Comparison of ENCODE assay signal across 29 cellular contexts in genomic region chr1:198467342-198467741, GRCh38.
DNase-seq lines count a peak whose midpoint lies in the region; ATAC-seq and TF ChIP-seq lines count a peak whose summit lies in the region.
"Had no signal": no experiment of that assay in that cellular context is flagged by ENCODE, and none has a peak within 500 bp of the region (broad histone marks: within the 10 kb centered on the region; RNA-seq: fewer than 3 reads in every experiment).

No MANE protein-coding gene starts in this region.

- H4K20me1 ChIP-seq in osteoblast (ENCODE audit: insufficient read depth, low read length), result no peaks in the 10 kb centered on the region

- H3K4me2 ChIP-seq in osteoblast (ENCODE audit: insufficient read depth, low read length), result no peak overlapping the region
- H3K4me2 ChIP-seq: A549 had no signal

- H3K27me3 ChIP-seq in osteoblast (ENCODE audit: insufficient read depth, low read length) (no peaks in the 10 kb centered on the region), suprapubic skin (no peaks in the 10 kb centered on the region)
- H3K27me3 ChIP-seq: ascending aorta, heart left ventricle had no signal

- ATAC-seq in sciatic nerve (no peak), HG02852 (IDR thresholded peaks at IDR 0.05; ENCODE audit: unreplicated experiment) (no peak), HG03280 (IDR thresholded peaks at IDR 0.05; ENCODE audit: unreplicated experiment) (no peak)
- ATAC-seq: A549; activated T-cell treated with anti-CD3 and anti-CD28 coated beads, Interleukin-2, amount 50 U/mL, for 72 hours; effector memory CD8-positive, alpha-beta T cell; heart left ventricle; naive thymus-derived CD4-positive, alpha-beta T cell had no signal

- no peak for TF ChIP-seq POLR2A in suprapubic skin (IDR thresholded peaks at IDR 0.05)

- intact Hi-C loops in sciatic nerve (cut with DNase I), result no loop called here

- H3K9me3 ChIP-seq in osteoblast (ENCODE audit: low read depth, low read length), result no peaks in the 10 kb centered on the region
- H3K9me3 ChIP-seq in suprapubic skin, result no peaks in the 10 kb centered on the region
- H3K9me3 ChIP-seq: A549, ascending aorta, heart left ventricle had no signal

- H3K4me3 ChIP-seq in AG10803 (ENCODE audit: low read length) (no peak overlapping the region), osteoblast (ENCODE audit: insufficient read depth, low read length) (no peak overlapping the region), suprapubic skin (no peak overlapping the region)
- H3K4me3 ChIP-seq: A549, ascending aorta, heart left ventricle, K562 had no signal

- DNase-seq in AG10803 (ENCODE audit: low read depth) (peak; percentile 42), NCI-H1048 (lab: John Stamatoyannopoulos, UW) (peak; percentile 83), osteoblast (ENCODE audit: insufficient read length, low spot score, missing footprints) (no peak), sciatic nerve (ENCODE audit: low spot score) (no peak), suprapubic skin (ENCODE audit: low spot score in 2 of 2) (no peak)
- DNase-seq: activated CD4-positive, alpha-beta memory T cell treated with anti-CD3 and anti-CD28 coated beads for 36 hours; activated CD4-positive, CD25-positive, alpha-beta regulatory T cell treated with anti-CD3 and anti-CD28 coated beads, Interleukin-2, amount 50 U/mL, for 72 hours; activated T-cell treated with anti-CD3 and anti-CD28 coated beads, Interleukin-2, amount 50 U/mL, for 72 hours; AML-193; Calu3; CD4-positive, CD25-positive, alpha-beta regulatory T cell; cortex of kidney; DND-41; effector memory CD8-positive, alpha-beta T cell; GOT3; heart left ventricle; kidney; MM.1S; naive thymus-derived CD4-positive, alpha-beta T cell; NCI-H1417; NCI-H2081 treated with DMSO at 0.1 percent for 48 hours; stimulated activated naive CD4-positive, alpha-beta T cell treated with Interleukin-2 at 50 U/mL for 16 hours; T-helper 2 cell had no signal

- WGBS in suprapubic skin, result 58% methylated on average over 2 of the region's 2 CpGs

- H3K4me1 ChIP-seq in osteoblast (ENCODE audit: insufficient read depth, low read length) (peaks cover 21% of the 10 kb centered on the region), suprapubic skin (no peaks in the 10 kb centered on the region)
- H3K4me1 ChIP-seq: A549, ascending aorta had no signal

- no peaks in the 10 kb centered on the region for H3K79me2 ChIP-seq in osteoblast (ENCODE audit: insufficient read depth, low read length)

- H3K27ac ChIP-seq in VCaP (peak overlapping the region; percentile 16; the same call in 1 of the 2 replicates), osteoblast (ENCODE audit: low read depth, low read length) (peak overlapping the region; percentile 62), suprapubic skin (no peak overlapping the region)
- H3K27ac ChIP-seq: A549, ascending aorta, heart left ventricle had no signal

- H3K36me3 ChIP-seq in osteoblast (ENCODE audit: insufficient read depth, low read length), result no peaks in the 10 kb centered on the region
- no peaks in the 10 kb centered on the region for H3K36me3 ChIP-seq in suprapubic skin
- H3K36me3 ChIP-seq: ascending aorta, heart left ventricle had no signal

- TF ChIP-seq CTCF in AG10803 (conservative IDR thresholded peaks at IDR 0.05; ENCODE audit: low read length) (no peak), VCaP (conservative IDR thresholded peaks at IDR 0.05) (no peak), osteoblast (IDR thresholded peaks at IDR 0.05; ENCODE audit: extremely low read depth, low read depth, low read length) (no peak), suprapubic skin (IDR thresholded peaks at IDR 0.05) (no peak)

- no peak for TF ChIP-seq EP300 in suprapubic skin (IDR thresholded peaks at IDR 0.05)

- peak overlapping the region; percentile 43 for H2AFZ ChIP-seq in osteoblast (ENCODE audit: low read length)

Comparison
In these comparisons a context has a peak if more than half of its experiments do, and no peak if none do; other contexts are left out.
1. DNase-seq: peak in AG10803 (single experiment) and NCI-H1048 (single experiment); none in osteoblast (single experiment), sciatic nerve (single experiment) and suprapubic skin (0 of 2).